ENCODE assay signal across 28 cellular contexts in genomic region chr7:140015471-140015970, GRCh38.
"Had no signal": no experiment of that assay in that cellular context is flagged by ENCODE, and none has a peak within 500 bp of the region (broad histone marks: within the 10 kb centered on the region; RNA-seq: fewer than 3 reads in every experiment).

No MANE protein-coding gene starts in this region.

- H3K27ac Mint-ChIP-seq: nephron progenitor cell; neural progenitor cell; stimulated activated effector memory CD8-positive, alpha-beta T cell treated with anti-CD3 and anti-CD28 coated beads, Interleukin-12 subunit alpha, Interleukin-12 subunit beta, amount 100 ng/mL, for 72 hours; stimulated activated naive CD8-positive, alpha-beta T cell treated with anti-CD3 and anti-CD28 coated beads, Interleukin-15, Interleukin-2, amounts not matched to agents 100 ng/mL and 50 ng/mL, for 24 hours had no signal

- H3K27me3 Mint-ChIP-seq: naive thymus-derived CD4-positive, alpha-beta T cell; stimulated activated naive CD8-positive, alpha-beta T cell treated with anti-CD3 and anti-CD28 coated beads, Interleukin-15, Interleukin-2, amounts not matched to agents 100 ng/mL and 50 ng/mL, for 24 hours had no signal

- H3K36me3 Mint-ChIP-seq: naive thymus-derived CD4-positive, alpha-beta T cell; neural progenitor cell had no signal

- H3K27me3 ChIP-seq: heart left ventricle, left lung, neural progenitor cell, ovary, suprapubic skin, uterus had no signal

- H3K4me3 Mint-ChIP-seq: immature natural killer cell; naive thymus-derived CD4-positive, alpha-beta T cell; nephron progenitor cell; neural progenitor cell; stimulated activated effector memory CD8-positive, alpha-beta T cell treated with anti-CD3 and anti-CD28 coated beads, Interleukin-12 subunit alpha, Interleukin-12 subunit beta, amount 100 ng/mL, for 72 hours; stimulated activated naive CD8-positive, alpha-beta T cell treated with anti-CD3 and anti-CD28 coated beads, Interleukin-15, Interleukin-2, amounts not matched to agents 100 ng/mL and 50 ng/mL, for 24 hours had no signal

- H3K27ac ChIP-seq: heart left ventricle, left lung, neural progenitor cell, ovary, prostate gland, skin epidermis, suprapubic skin, thoracic aorta, tibial artery, uterus had no signal

- DNase-seq: heart left ventricle; hypothalamus; immature natural killer cell; kidney; left lung; mesendoderm; midbrain; mucosa of descending colon; naive thymus-derived CD4-positive, alpha-beta T cell; nephron progenitor cell; ovary; retina; right cardiac atrium; stimulated activated CD4-positive, alpha-beta T cell treated with anti-CD3 and anti-CD28 coated beads, Interleukin-4, amount 100 ng/mL, for 24 hours; stimulated activated naive CD4-positive, alpha-beta T cell; tibial artery; trophoblast cell had no signal

- H3K9me3 Mint-ChIP-seq: immature natural killer cell; naive thymus-derived CD4-positive, alpha-beta T cell; nephron progenitor cell; stimulated activated effector memory CD8-positive, alpha-beta T cell treated with anti-CD3 and anti-CD28 coated beads, Interleukin-12 subunit alpha, Interleukin-12 subunit beta, amount 100 ng/mL, for 72 hours; stimulated activated naive CD8-positive, alpha-beta T cell treated with anti-CD3 and anti-CD28 coated beads, Interleukin-15, Interleukin-2, amounts not matched to agents 100 ng/mL and 50 ng/mL, for 24 hours had no signal

- H3K36me3 ChIP-seq: neural progenitor cell, ovary, prostate gland, suprapubic skin, thoracic aorta, tibial artery, uterus had no signal

- H3K4me1 Mint-ChIP-seq: immature natural killer cell; naive thymus-derived CD4-positive, alpha-beta T cell; stimulated activated effector memory CD8-positive, alpha-beta T cell treated with anti-CD3 and anti-CD28 coated beads, Interleukin-12 subunit alpha, Interleukin-12 subunit beta, amount 100 ng/mL, for 72 hours had no signal

- H3K9me3 ChIP-seq: heart left ventricle, left lung, mucosa of descending colon, ovary, prostate gland, suprapubic skin, thoracic aorta, tibial artery, uterus had no signal

- ATAC-seq: heart left ventricle; left colon; left lung; mucosa of descending colon; naive thymus-derived CD4-positive, alpha-beta T cell; right cardiac atrium; sciatic nerve; stimulated activated effector memory CD8-positive, alpha-beta T cell treated with anti-CD3 and anti-CD28 coated beads, Interleukin-12 subunit alpha, Interleukin-12 subunit beta, amount 100 ng/mL, for 72 hours had no signal

- H3K4me1 ChIP-seq: heart left ventricle, left lung, prostate gland, suprapubic skin, tibial artery, uterus had no signal

- H3K4me3 ChIP-seq: heart left ventricle, left lung, lung, mucosa of descending colon, neural progenitor cell, ovary, prostate gland, skin epidermis, suprapubic skin, thoracic aorta, tibial artery, uterus had no signal
